9 cellular contexts compared by ENCODE assay signal in the genomic region with DNA sequence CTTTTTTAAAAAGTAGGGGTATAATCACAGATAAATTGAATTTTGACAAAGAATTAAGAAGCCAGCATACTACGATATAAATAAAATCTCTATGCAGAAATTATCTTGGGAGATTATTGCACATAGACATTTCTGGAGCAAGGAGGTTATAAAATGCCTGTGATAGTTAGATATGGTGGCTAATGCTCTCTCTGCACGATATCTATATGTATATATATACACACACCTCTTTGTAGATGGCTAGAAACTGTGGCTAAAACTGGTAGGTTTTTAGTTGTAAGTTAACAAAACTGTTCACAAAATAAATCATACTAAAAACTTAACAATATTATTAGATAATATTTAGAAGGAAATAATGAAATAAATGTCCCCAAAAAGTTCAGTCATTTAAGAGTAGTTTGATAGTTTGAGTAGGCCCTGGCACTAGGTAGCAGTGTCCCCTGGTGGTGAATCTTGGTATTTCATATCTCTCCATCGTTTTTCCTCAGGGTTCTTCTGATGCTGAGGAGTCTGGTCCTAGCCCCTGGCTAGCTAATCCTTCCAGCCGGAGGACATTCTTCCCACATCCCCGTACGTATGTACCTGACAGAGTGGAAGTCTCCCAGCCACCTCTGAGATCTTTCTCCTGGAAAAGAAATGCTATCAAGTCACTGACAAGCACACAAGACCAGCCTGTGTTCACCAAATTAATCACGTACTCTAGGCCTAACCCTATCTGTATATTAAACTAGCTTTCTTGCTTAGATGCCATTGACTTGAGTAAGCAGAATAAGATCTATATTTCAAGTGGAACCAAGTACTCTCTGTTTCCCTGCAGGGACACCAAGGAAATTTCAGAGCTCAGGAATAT. TPM values are rescaled to one million over a fixed set of nuclear protein-coding genes. Genes with fewer than 3 reads are reported as not detected.
DNase-seq lines count a peak whose midpoint lies in the region; ATAC-seq and TF ChIP-seq lines count a peak whose summit lies in the region.
"Had no signal": no experiment of that assay in that cellular context is flagged by ENCODE, and none has a peak within 500 bp of the region (broad histone marks: within the 10 kb centered on the region; RNA-seq: fewer than 3 reads in every experiment).

No MANE protein-coding gene starts in this region.

- intact Hi-C loops in colonic mucosa (cut with DNase I) (no loop called here), mucosa of descending colon (cut with DNase I, micrococcal nuclease) (no loop called here)

- H3K27me3 ChIP-seq in colonic mucosa, result no peaks in the 10 kb centered on the region

- H3K9ac ChIP-seq in colonic mucosa (ENCODE audit: low read depth in 2 of 2, low read length in 2 of 2), result no peak overlapping the region

- H3K9me3 ChIP-seq in colonic mucosa (no peaks in the 10 kb centered on the region), mucosa of descending colon (no peaks in the 10 kb centered on the region)

- DNase-seq in COLO829 (ENCODE audit: low spot score) (peak; percentile 34), RPMI7951 (ENCODE audit: low read depth) (peak; percentile 27), colonic mucosa (peak; percentile 43), mucosa of descending colon (peak in 1 of 3 donors; percentile 74), NCI-H446 treated with DMSO at 0.1 percent for 48 hours (lab: John Stamatoyannopoulos, UW) (no peak), GM19238 (ENCODE audit: insufficient read length, low spot score) (no peak)

- ATAC-seq in GM21447 (IDR thresholded peaks at IDR 0.05; ENCODE audit: unreplicated experiment) (peak; percentile 51), mucosa of descending colon (peak; percentile 73), GM18907 (IDR thresholded peaks at IDR 0.05; ENCODE audit: unreplicated experiment) (no peak)

- no peaks in the 10 kb centered on the region for H3K4me1 ChIP-seq in colonic mucosa
- no peaks in the 10 kb centered on the region for H3K4me1 ChIP-seq in mucosa of descending colon (ENCODE audit: low read depth)

- H3K27ac ChIP-seq in colonic mucosa, result no peak overlapping the region

- H3K4me3 ChIP-seq in colonic mucosa (no peak overlapping the region), mucosa of descending colon (no peak overlapping the region)

- H3K36me3 ChIP-seq in colonic mucosa (no peaks in the 10 kb centered on the region), mucosa of descending colon (ENCODE audit: low read depth) (no peaks in the 10 kb centered on the region)

- TF ChIP-seq CTCF in colonic mucosa (IDR thresholded peaks at IDR 0.05), result peak; percentile 90
- TF ChIP-seq CTCF in mucosa of descending colon (IDR thresholded peaks at IDR 0.05), result peak; percentile 61

RNA-seq across cellular contexts. Expression of a gene that starts 32.2 kb away (rescaled TPM):
- not detected in 2 replicates for total RNA-seq in RPMI7951 (2014; rRNA removed; shearing (Covaris generic))
- total RNA-seq in colonic mucosa (not detected), mucosa of descending colon (not detected)
- total RNA-seq: pulmonary artery endothelial cell had no signal

RNA-seq across cellular contexts. Expression of a gene that starts 35.3 kb away (rescaled TPM):
- total RNA-seq in RPMI7951 (2014; rRNA removed; shearing (Covaris generic)), result not detected in 2 replicates
- not detected for total RNA-seq in colonic mucosa
- total RNA-seq in mucosa of descending colon, result 1 to 10 TPM in 1 of 3 donors, not detected in 2; 1.8 TPM
- total RNA-seq: pulmonary artery endothelial cell had no signal

Comparison
In these comparisons a context has a peak if more than half of its experiments do, and no peak if none do; other contexts are left out.
1. DNase-seq: peak in COLO829 (single experiment), RPMI7951 (single experiment) and colonic mucosa (single experiment); none in NCI-H446 treated with DMSO at 0.1 percent for 48 hours (single experiment) and GM19238 (single experiment).